In the genomic region with DNA sequence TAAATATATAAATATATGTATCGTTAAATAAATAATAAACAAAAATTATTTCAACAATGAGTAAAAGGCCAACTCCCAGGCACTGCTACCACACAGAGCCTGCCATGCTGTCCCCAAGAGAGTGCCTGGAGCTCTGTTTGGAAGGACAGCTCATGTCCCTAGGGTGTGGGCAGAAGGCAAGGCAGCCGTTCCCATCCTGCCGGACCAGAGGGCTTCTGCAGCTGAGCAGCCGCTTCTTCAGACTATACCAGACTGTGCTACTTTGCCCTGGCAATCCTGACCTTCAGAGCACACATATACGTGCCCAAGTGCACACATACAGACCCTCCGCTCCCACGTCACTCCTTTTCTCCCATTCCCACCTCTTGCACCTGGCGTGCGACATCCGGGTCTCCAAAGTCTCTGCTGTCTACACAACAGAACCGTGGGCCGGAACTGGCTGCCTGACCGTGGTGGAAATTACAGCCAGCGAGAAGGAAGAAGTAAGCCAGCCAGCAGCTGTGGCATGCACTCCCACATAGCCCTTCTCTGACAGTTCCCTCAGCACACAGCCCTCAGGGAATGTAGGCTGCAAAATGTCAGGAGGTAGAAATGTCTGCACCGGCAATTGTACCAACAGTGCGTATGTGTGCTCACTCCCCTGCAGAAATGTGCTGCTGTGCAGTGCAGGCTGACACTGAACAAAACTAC, we compare ENCODE assay signal across 19 cellular contexts. TPM values are rescaled to one million over a fixed set of nuclear protein-coding genes. Genes with fewer than 3 reads are reported as not detected.
A peak's percentile ranks its signal among the peaks of the same experiment; 100 is the strongest.
DNase-seq lines count a peak whose midpoint lies in the region; ATAC-seq, FAIRE-seq and TF ChIP-seq lines count a peak whose summit lies in the region.
"Had no signal": no experiment of that assay in that cellular context is flagged by ENCODE, and none has a peak within 500 bp of the region (broad histone marks: within the 10 kb centered on the region; RNA-seq: fewer than 3 reads in every experiment).

No MANE protein-coding gene starts in this region.

- POLR2A ChIA-PET in K562 (lab: Yijun Ruan, JAX): no interaction called here

- no TSS peak for BruUV-seq in K562 (replicated peaks; lab: Mats Ljungman, UMichigan)

- H3K4me1 ChIP-seq in GM23338 (ENCODE audit: insufficient read depth) (no peaks in the 10 kb centered on the region), K562 (replicated peaks in 1 of 2; ENCODE audit: control insufficient read depth in 2 of 2, insufficient read depth in 2 of 2, low read length in 2 of 2) (no peaks in the 10 kb centered on the region)

- no peak overlapping the region for H3K4me3 ChIP-seq in GM23338
- H3K4me3 ChIP-seq in K562: no peak overlapping the region
- H3K4me3 ChIP-seq: GM23248 had no signal

- in situ Hi-C loops in K562 (cut with MboI): no loop called here

- WGBS in K562 (ENCODE audit: insufficient coverage, low coverage, missing lambda C conversion rate): 74% methylated on average over 16 of the region's 16 CpGs

- no peak overlapping the region for H3K27ac Mint-ChIP-seq in GM23338
- peak overlapping the region; percentile 97 for H3K27ac Mint-ChIP-seq in glutamatergic neuron (ENCODE audit: unreplicated experiment)
- no peak overlapping the region for H3K27ac Mint-ChIP-seq in activated T-cell treated with anti-CD3 and anti-CD28 coated beads, Interleukin-2, amount 50 U/mL, for 24 hours
- no peak overlapping the region for H3K27ac Mint-ChIP-seq in immature natural killer cell

- DNase-seq in GM23338 (ENCODE audit: low spot score): peak; percentile 16
- DNase-seq in K562 (ENCODE audit: extremely low read depth in 1 of 4, low spot score in 3 of 4): no peak
- peak; percentile 70 for DNase-seq in glutamatergic neuron
- DNase-seq in putamen (ENCODE audit: low spot score): peak; percentile 68
- no peak for DNase-seq in A172 (ENCODE audit: low spot score)
- no peak for DNase-seq in activated T-cell treated with anti-CD3 and anti-CD28 coated beads, Interleukin-2, amount 50 U/mL, for 24 hours
- no peak for DNase-seq in immature natural killer cell
- DNase-seq: ACHN, AML-193, DMS53, GM23248, MV-4-11, NCI-H1436, NCI-H2029, NCI-H2171 treated with DMSO at 0.1 percent for 48 hours, NCI-H748 treated with DMSO at 0.1 percent for 48 hours, PC-3 had no signal

- FAIRE-seq in K562 (lab: Jason Lieb, UNC): no peak

- peak overlapping the region in 1 of 2 experiments; percentile 67; a peak in 2 of 4 replicates for H3K9ac ChIP-seq in K562 (ENCODE audit: insufficient read depth in 1 of 2, low read depth in 2 of 2, low read length in 2 of 2)
- H3K9ac ChIP-seq: GM23248 had no signal

- TF ChIP-seq RAD21 in K562 (CRISPR knock-in tag; conservative IDR thresholded peaks at IDR 0.05 in 1 of 2, IDR thresholded peaks at IDR 0.05 in 1 of 2): no peak

- H3K79me2 ChIP-seq in GM23338 (replicated peaks; ENCODE audit: insufficient read depth) (no peaks in the 10 kb centered on the region), K562 (ENCODE audit: control insufficient read depth, insufficient read depth, low read length) (no peaks in the 10 kb centered on the region)

- H2AFZ ChIP-seq in GM23338: no peak overlapping the region
- H2AFZ ChIP-seq in K562 (ENCODE audit: low read depth, low read length): no peak overlapping the region
- H2AFZ ChIP-seq: GM23248 had no signal

- no peaks in the 10 kb centered on the region for H3K9me1 ChIP-seq in K562 (ENCODE audit: control insufficient read depth, insufficient read depth, low read length)

- peaks cover 3% of the 10 kb centered on the region; the same call in 1 of the 2 replicates for H3K9me2 ChIP-seq in GM23338 (ENCODE audit: insufficient read depth)

- ATAC-seq in GM23338: peak; percentile 62
- ATAC-seq in K562: peak; percentile 22; the same call in 2 of the 3 replicates
- no peak for ATAC-seq in GM19467 (IDR thresholded peaks at IDR 0.05; ENCODE audit: unreplicated experiment)
- ATAC-seq: PC-3 had no signal

- H4K20me1 ChIP-seq in GM23338 (replicated peaks; ENCODE audit: insufficient read depth): no peaks in the 10 kb centered on the region
- no peaks in the 10 kb centered on the region for H4K20me1 ChIP-seq in K562 (replicated peaks; ENCODE audit: control insufficient read depth, insufficient read depth, low read length)

- peaks cover 4% of the 10 kb centered on the region; the same call in 2 of the 3 replicates for H3K4me1 Mint-ChIP-seq in GM23338
- H3K4me1 Mint-ChIP-seq in glutamatergic neuron (ENCODE audit: low read depth, unreplicated experiment): peaks cover 46% of the 10 kb centered on the region
- H3K4me1 Mint-ChIP-seq in activated T-cell treated with anti-CD3 and anti-CD28 coated beads, Interleukin-2, amount 50 U/mL, for 24 hours (ENCODE audit: low read depth): no peaks in the 10 kb centered on the region
- no peaks in the 10 kb centered on the region for H3K4me1 Mint-ChIP-seq in immature natural killer cell
- H3K4me1 Mint-ChIP-seq: CD14-positive monocyte had no signal

- H3K36me3 ChIP-seq in GM23338 (ENCODE audit: insufficient read depth) (no peaks in the 10 kb centered on the region), K562 (ENCODE audit: control insufficient read depth, insufficient read depth, low read length) (no peaks in the 10 kb centered on the region)

- no peaks in the 10 kb centered on the region for H3K36me3 Mint-ChIP-seq in GM23338 (ENCODE audit: low read depth)
- no peaks in the 10 kb centered on the region for H3K36me3 Mint-ChIP-seq in glutamatergic neuron (ENCODE audit: unreplicated experiment)
- peaks cover 10% of the 10 kb centered on the region for H3K36me3 Mint-ChIP-seq in activated T-cell treated with anti-CD3 and anti-CD28 coated beads, Interleukin-2, amount 50 U/mL, for 24 hours (ENCODE audit: low read depth)
- H3K36me3 Mint-ChIP-seq in immature natural killer cell: peaks cover 13 to 24% (median 22%) of the 10 kb centered on the region in 3 donors

- H3K4me2 ChIP-seq in GM23338 (no peak overlapping the region), K562 (ENCODE audit: insufficient read depth, low read length) (no peak overlapping the region)

- no peaks in the 10 kb centered on the region for H3F3A ChIP-seq in GM23338 (replicated peaks; ENCODE audit: low read depth)

- no peaks in the 10 kb centered on the region for H3K9me3 Mint-ChIP-seq in GM23338
- H3K9me3 Mint-ChIP-seq in glutamatergic neuron (ENCODE audit: unreplicated experiment): peaks cover 2% of the 10 kb centered on the region
- no peaks in the 10 kb centered on the region for H3K9me3 Mint-ChIP-seq in activated T-cell treated with anti-CD3 and anti-CD28 coated beads, Interleukin-2, amount 50 U/mL, for 24 hours
- H3K9me3 Mint-ChIP-seq in immature natural killer cell: no peaks in the 10 kb centered on the region

- TF ChIP-seq CTCF in GM23338 (conservative IDR thresholded peaks at IDR 0.05; ENCODE audit: low read depth in 2 of 2) (no peak), K562 (IDR thresholded peaks at IDR 0.05 in 2 of 3, conservative IDR thresholded peaks at IDR 0.05 in 1 of 3; ENCODE audit: insufficient read depth in 2 of 3, low read depth in 1 of 3, low read length in 3 of 3) (no peak), glutamatergic neuron (IDR thresholded peaks at IDR 0.05; ENCODE audit: partially characterized antibody, unreplicated experiment) (no peak)

- H3K4me3 Mint-ChIP-seq in GM23338 (no peak overlapping the region), glutamatergic neuron (ENCODE audit: unreplicated experiment) (peak overlapping the region; percentile 82), immature natural killer cell (no peak overlapping the region)
- H3K4me3 Mint-ChIP-seq in activated T-cell treated with anti-CD3 and anti-CD28 coated beads, Interleukin-2, amount 50 U/mL, for 24 hours: no peak overlapping the region
- H3K4me3 Mint-ChIP-seq: CD14-positive monocyte had no signal

- H3K27ac ChIP-seq in GM23338 (ENCODE audit: low read depth) (no peak overlapping the region), K562 (ENCODE audit: extremely low read depth, low read depth, low read length) (no peak overlapping the region)
- H3K27ac ChIP-seq: GM23248 had no signal

- TF ChIP-seq POLR2A in K562 (conservative IDR thresholded peaks at IDR 0.05): no peak

- H3K27me3 ChIP-seq in GM23338 (ENCODE audit: insufficient read depth): no peaks in the 10 kb centered on the region
- H3K27me3 ChIP-seq in K562 (ENCODE audit: control insufficient read depth in 2 of 2, insufficient read depth in 2 of 2, low read length in 2 of 2): no peaks in the 10 kb centered on the region

- H3K27me3 Mint-ChIP-seq in GM23338 (ENCODE audit: insufficient read depth, low read depth, poor library complexity): no peaks in the 10 kb centered on the region
- H3K27me3 Mint-ChIP-seq in glutamatergic neuron (ENCODE audit: unreplicated experiment): peaks cover 5% of the 10 kb centered on the region
- peaks cover 5% of the 10 kb centered on the region for H3K27me3 Mint-ChIP-seq in activated T-cell treated with anti-CD3 and anti-CD28 coated beads, Interleukin-2, amount 50 U/mL, for 24 hours
- H3K27me3 Mint-ChIP-seq in immature natural killer cell (ENCODE audit: low read depth in 3 of 3): peaks cover 0 to 4% (median 2%) of the 10 kb centered on the region in 3 donors

- no peak for TF ChIP-seq EP300 in K562 (IDR thresholded peaks at IDR 0.05; ENCODE audit: low read length)

- intact Hi-C loops in K562 (cut with micrococcal nuclease): no loop called here

- no peaks in the 10 kb centered on the region for H3K9me3 ChIP-seq in K562 (replicated peaks; ENCODE audit: control insufficient read depth, insufficient read depth, low read depth, low read length)

- CTCF ChIA-PET in K562 (lab: Yijun Ruan, JAX; ENCODE audit: low intra/inter-chr PET ratio): no interaction called here

RNA-seq across cellular contexts. Expression of a gene that starts 24.0 kb away (rescaled TPM):
- 0.17 and 1.0 TPM in 2 replicates for total RNA-seq in GM23338 (2014; rRNA removed; shearing (Covaris generic))
- polyA plus RNA-seq in GM23338 (2016; fragmentation: Nextera tagmentation; extraction: Ambion mirVana): 0.24 and 0.45 TPM in 2 replicates
- total RNA-seq in K562 (2011; cell fraction: chromatin; rRNA removed; ENCODE audit: low replicate concordance): 4.4 and 7.3 TPM in 2 replicates
- 2.0 and 3.3 TPM in 2 replicates for total RNA-seq in K562 (2011; cell fraction: nucleolus; rRNA removed)
- 3.7 and 4.1 TPM in 2 replicates for total RNA-seq in K562 (2011; cell fraction: nucleoplasm; rRNA removed)
- total RNA-seq in K562 (2014; rRNA removed): 5.9 and 6.3 TPM in 2 replicates
- 5.3 and 7.1 TPM in 2 replicates for total RNA-seq in K562 (2014; rRNA removed; fragmentation: Illumina TruSeq; extraction: Trizol)
- total RNA-seq in K562 (2015; rRNA removed; fragmentation: Illumina TruSeq; extraction: Trizol): 4.6 and 4.7 TPM in 2 replicates
- 5.7 and 5.9 TPM in 2 replicates for total RNA-seq in K562 (2021)
- 2.5 and 6.8 TPM in 2 replicates for polyA plus RNA-seq in K562 (2011; rRNA removed)
- 3.1 and 8.7 TPM in 2 replicates for polyA plus RNA-seq in K562 (2011; cell fraction: cytosol; rRNA removed)
- 9.3 and 26.6 TPM in 2 replicates for polyA plus RNA-seq in K562 (2011; cell fraction: nucleus; rRNA removed)
- polyA plus RNA-seq in K562 (2012): 4.8 and 22.9 TPM in 2 replicates
- 10.9 and 12.3 TPM in 2 replicates for polyA plus RNA-seq in K562 (2014; fragmentation: Illumina TruSeq; extraction: Trizol)
- polyA plus RNA-seq in K562 (2014; fragmentation: Nextera tagmentation; extraction: Ambion mirVana): 1 to 10 TPM; 1.5 to 2.6 TPM
- polyA plus RNA-seq in K562 (2014; rRNA removed): 7.2 TPM in 2 replicates
- polyA minus RNA-seq in K562 (2011; rRNA and poly(A)+ RNA removed): 4.2 and 9.1 TPM in 2 replicates
- polyA minus RNA-seq in K562 (2011; cell fraction: cytosol; rRNA and poly(A)+ RNA removed): 2.3 and 6.0 TPM in 2 replicates
- polyA minus RNA-seq in K562 (2011; cell fraction: nucleus; rRNA and poly(A)+ RNA removed): 3.9 and 17.3 TPM in 2 replicates
- 30.7 TPM for total RNA-seq in glutamatergic neuron (ENCODE audit: unreplicated experiment)
- 0.14 and 2.3 TPM in 2 replicates for total RNA-seq in A172 (2014; rRNA removed; shearing (Covaris generic))
- polyA plus RNA-seq in immature natural killer cell: not detected
- total RNA-seq: GM23248 had no signal
- polyA plus RNA-seq: CD14-positive monocyte had no signal

Comparison
In these comparisons a context has a peak if more than half of its experiments do, and no peak if none do; other contexts are left out.
1. DNase-seq: peak in GM23338 (single experiment), glutamatergic neuron (single experiment) and putamen (single experiment); none in K562 (0 of 4), A172 (single experiment), activated T-cell treated with anti-CD3 and anti-CD28 coated beads, Interleukin-2, amount 50 U/mL, for 24 hours (single experiment) and immature natural killer cell (0 of 3).